17 cellular contexts compared by ENCODE assay signal in genomic region chr20:1499528-1500420, GRCh38. TPM values are rescaled to one million over a fixed set of nuclear protein-coding genes. Genes with fewer than 3 reads are reported as not detected.
A peak's percentile ranks its signal among the peaks of the same experiment; 100 is the strongest.
DNase-seq lines count a peak whose midpoint lies in the region; ATAC-seq and TF ChIP-seq lines count a peak whose summit lies in the region.
"Had no signal": no experiment of that assay in that cellular context is flagged by ENCODE, and none has a peak within 500 bp of the region (broad histone marks: within the 10 kb centered on the region; RNA-seq: fewer than 3 reads in every experiment).

No MANE protein-coding gene starts in this region.

- peaks cover 0 to 8% of the 10 kb centered on the region in 2 donors for H3K4me1 ChIP-seq in left lung

- no TSS peak for BruUV-seq in MCF 10A (replicated peaks; lab: Mats Ljungman, UMichigan)

- CTCF ChIA-PET in MCF 10A (lab: Yijun Ruan, JAX) = interaction anchor here (0.7 to 4.9 kb wide), 12 partner anchors 10 to 277 kb away, joined by 3 to 53 read pairs (median 6); partner anchors contain the start of genes NSFL1C and SDCBP2

- POLR2A ChIA-PET in MCF 10A (lab: Yijun Ruan, JAX) = interaction anchor here (0.7 to 5.3 kb wide), 16 partner anchors 9 to 595 kb away, joined by 3 to 108 read pairs (median 6); partner anchors contain the start of genes NSFL1C, SDCBP2 and SIRPB2

- H3K27me3 ChIP-seq in left lung = peaks cover 0 to 6% of the 10 kb centered on the region in 2 donors

- H3K27me3 Mint-ChIP-seq in MCF 10A (ENCODE audit: insufficient read depth, unreplicated experiment) (no peaks in the 10 kb centered on the region), mesothelial cell of epicardium (ENCODE audit: low read depth) (peaks cover 20% of the 10 kb centered on the region)

- ATAC-seq in left lung = peak; percentile 36
- ATAC-seq: activated T-cell treated with anti-CD3 and anti-CD28 coated beads, Interleukin-2, amount 50 U/mL, for 4 hours; left cardiac atrium; sciatic nerve had no signal

- H3K4me3 ChIP-seq in left lung = no peak overlapping the region
- H3K4me3 ChIP-seq: thoracic aorta had no signal

- peak overlapping the region; percentile 10 for H3K4me3 Mint-ChIP-seq in MCF 10A (ENCODE audit: unreplicated experiment)
- no peak overlapping the region for H3K4me3 Mint-ChIP-seq in mesothelial cell of epicardium
- H3K4me3 Mint-ChIP-seq: activated naive CD8-positive, alpha-beta T cell treated with anti-CD3 and anti-CD28 coated beads, Interleukin-2, amount 10 ng/mL, durations not matched to agents 7 days and 5 days; activated T-cell treated with anti-CD3 and anti-CD28 coated beads, Interleukin-2, amount 50 U/mL, for 4 hours had no signal

- TF ChIP-seq CTCF in MCF 10A (IDR thresholded peaks at IDR 0.05; ENCODE audit: unreplicated experiment) (no peak), left lung (IDR thresholded peaks at IDR 0.05) (no peak), mesothelial cell of epicardium (IDR thresholded peaks at IDR 0.05; ENCODE audit: unreplicated experiment) (no peak)

- no peaks in the 10 kb centered on the region for H3K36me3 Mint-ChIP-seq in MCF 10A (ENCODE audit: insufficient read depth, unreplicated experiment)
- no peaks in the 10 kb centered on the region for H3K36me3 Mint-ChIP-seq in mesothelial cell of epicardium
- H3K36me3 Mint-ChIP-seq: activated naive CD8-positive, alpha-beta T cell treated with anti-CD3 and anti-CD28 coated beads, Interleukin-2, amount 10 ng/mL, durations not matched to agents 7 days and 5 days had no signal

- H3K9me3 Mint-ChIP-seq in MCF 10A (ENCODE audit: unreplicated experiment) (no peaks in the 10 kb centered on the region), mesothelial cell of epicardium (peaks cover 54% of the 10 kb centered on the region)
- H3K9me3 Mint-ChIP-seq: activated naive CD8-positive, alpha-beta T cell treated with anti-CD3 and anti-CD28 coated beads, Interleukin-2, amount 10 ng/mL, durations not matched to agents 7 days and 5 days had no signal

- H3K27ac ChIP-seq in left lung = no peak overlapping the region
- H3K27ac ChIP-seq: thoracic aorta had no signal

- intact Hi-C loops in MCF 10A (cut with micrococcal nuclease) (no loop called here), left lung (cut with DNase I) (no loop called here)

- H3K36me3 ChIP-seq in left lung = no peaks in the 10 kb centered on the region
- H3K36me3 ChIP-seq: thoracic aorta had no signal

- H3K4me1 Mint-ChIP-seq in MCF 10A (ENCODE audit: insufficient read depth, unreplicated experiment) = peaks cover 35% of the 10 kb centered on the region
- peaks cover 4% of the 10 kb centered on the region for H3K4me1 Mint-ChIP-seq in mesothelial cell of epicardium

- H3K27ac Mint-ChIP-seq in MCF 10A (ENCODE audit: low read depth, unreplicated experiment) = peak overlapping the region; percentile 84
- H3K27ac Mint-ChIP-seq in mesothelial cell of epicardium = no peak overlapping the region
- H3K27ac Mint-ChIP-seq: activated naive CD8-positive, alpha-beta T cell treated with anti-CD3 and anti-CD28 coated beads, Interleukin-2, amount 10 ng/mL, durations not matched to agents 7 days and 5 days had no signal

- no peaks in the 10 kb centered on the region for H3K9me3 ChIP-seq in left lung
- H3K9me3 ChIP-seq: thoracic aorta had no signal

- DNase-seq in LoVo (ENCODE audit: low spot score) (peak; percentile 39), MCF 10A (ENCODE audit: unreplicated experiment) (peak; percentile 79), left lung (no peak), NCI-H128 (lab: John Stamatoyannopoulos, UW; ENCODE audit: unreplicated experiment) (no peak), NCI-H2081 (lab: John Stamatoyannopoulos, UW) (no peak), mesothelial cell of epicardium (ENCODE audit: low spot score in 2 of 2, unreplicated experiment in 2 of 2) (no peak)
- DNase-seq: activated naive CD8-positive, alpha-beta T cell treated with anti-CD3 and anti-CD28 coated beads, Interleukin-2, amount 10 ng/mL, durations not matched to agents 7 days and 5 days; activated T-cell treated with anti-CD3 and anti-CD28 coated beads, Interleukin-2, amount 50 U/mL, for 4 hours; COR-L47; hippocampal formation; left cardiac atrium; NCI-H1092; nucleus accumbens; stimulated activated CD4-positive, alpha-beta T cell treated with anti-CD3 and anti-CD28 coated beads, Interleukin-4, amount 100 ng/mL, for 1 hour; stimulated activated CD8-positive, alpha-beta memory T cell treated with anti-CD3 and anti-CD28 coated beads, Interleukin-4, amount 100 ng/mL, for 48 hours had no signal

RNA-seq across cellular contexts. Expression of gene SIRPB2, which starts 8.6 kb away (rescaled TPM):
- total RNA-seq in MCF 10A (2022) (1.3 and 1.8 TPM in 2 replicates), left lung (10 to 100 TPM in 1 of 2 donors, 1 to 10 TPM in 1; 9.2 to 29.9 TPM), mesothelial cell of epicardium (not detected in 3 replicates)
- total RNA-seq: activated naive CD8-positive, alpha-beta T cell treated with anti-CD3 and anti-CD28 coated beads, Interleukin-2, amount 10 ng/mL, durations not matched to agents 7 days and 5 days; activated T-cell treated with anti-CD3 and anti-CD28 coated beads, Interleukin-2, amount 50 U/mL, for 4 hours had no signal

RNA-seq across cellular contexts. Expression of gene NSFL1C, which starts 33.1 kb away (rescaled TPM):
- 63.3 and 76.1 TPM in 2 replicates for total RNA-seq in MCF 10A (2022)
- total RNA-seq in left lung = 10 to 100 TPM; 60.5 to 96.9 TPM
- total RNA-seq in mesothelial cell of epicardium = 73.7 to 76.7 TPM (median 74.8 TPM) in 3 replicates

RNA-seq across cellular contexts. Expression of gene SIRPD, which starts 57.7 kb away (rescaled TPM):
- not detected in 2 replicates for total RNA-seq in MCF 10A (2022)
- 1 to 10 TPM in 1 of 2 donors, under 1 TPM in 1; 0.79 to 1.6 TPM for total RNA-seq in left lung
- not detected in 3 replicates for total RNA-seq in mesothelial cell of epicardium
- total RNA-seq: activated T-cell treated with anti-CD3 and anti-CD28 coated beads, Interleukin-2, amount 50 U/mL, for 4 hours; left cardiac atrium; sciatic nerve; thoracic aorta had no signal

Comparison
In these comparisons a context has a peak if more than half of its experiments do, and no peak if none do; other contexts are left out.
1. DNase-seq: peak in LoVo (single experiment) and MCF 10A (single experiment); none in left lung (0 of 2), NCI-H128 (single experiment), NCI-H2081 (0 of 2) and mesothelial cell of epicardium (0 of 2).